Comparison of ENCODE assay signal across 34 cellular contexts in the genomic region with DNA sequence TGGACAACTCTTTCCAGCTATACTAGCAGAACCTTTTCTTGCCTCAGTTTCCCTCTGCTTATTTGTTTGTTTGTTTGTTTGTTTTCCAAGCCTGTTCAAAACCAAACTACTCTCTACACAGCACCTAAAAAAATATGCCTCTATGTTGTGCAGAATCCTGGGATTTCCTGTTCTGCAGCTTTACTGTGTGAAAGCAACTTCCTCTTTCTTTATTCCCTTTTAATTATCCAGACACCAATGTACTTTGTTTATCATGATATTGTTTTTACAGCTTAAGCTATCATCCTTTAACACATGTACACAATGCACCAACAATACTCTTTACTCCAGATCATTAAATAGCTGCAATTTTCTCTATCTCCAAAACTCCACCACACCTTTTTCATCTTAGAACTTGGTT.
"Had no signal": no experiment of that assay in that cellular context is flagged by ENCODE, and none has a peak within 500 bp of the region (broad histone marks: within the 10 kb centered on the region; RNA-seq: fewer than 3 reads in every experiment).

No MANE protein-coding gene starts in this region.

- DNase-seq: activated CD4-positive, alpha-beta T cell treated with anti-CD3 and anti-CD28 coated beads for 36 hours; activated CD4-positive, alpha-beta T cell treated with anti-CD3 and anti-CD28 coated beads, Interleukin-2, amount 50 U/mL, for 4 hours; activated CD4-positive, CD25-positive, alpha-beta regulatory T cell; activated effector memory CD4-positive, alpha-beta T cell treated with anti-CD3 and anti-CD28 coated beads, Interleukin-2, amount 50 U/mL, for 16 hours; activated naive CD4-positive, alpha-beta T cell treated with anti-CD3 and anti-CD28 coated beads, Interleukin-2, amount 10 ng/mL, durations not matched to agents 7 days and 5 days; activated naive CD8-positive, alpha-beta T cell treated with anti-CD3 and anti-CD28 coated beads, Interleukin-2, amount 10 ng/mL, durations not matched to agents 7 days and 5 days; activated T-cell treated with anti-CD3 and anti-CD28 coated beads, Interleukin-2, amount 50 U/mL, for 1 hour; cerebellar nuclear complex; colonic mucosa; effector CD8-positive, alpha-beta T cell; erythroblast; gastrocnemius medialis; glutamatergic neuron; islet precursor cell; left cardiac atrium; mammary epithelial cell; naive B cell; nucleus accumbens; pancreas; retina; stimulated activated CD4-positive, alpha-beta T cell treated with anti-CD3 and anti-CD28 coated beads, Interleukin-12 subunit alpha, Interleukin-12 subunit beta, amount 100 ng/mL, for 4 hours; stimulated activated CD4-positive, alpha-beta T cell treated with anti-CD3 and anti-CD28 coated beads, Interleukin-4, amount 100 ng/mL, for 1 hour; T-helper 2 cell; trophoblast cell had no signal

- H3K27me3 Mint-ChIP-seq: activated naive CD4-positive, alpha-beta T cell treated with anti-CD3 and anti-CD28 coated beads, Interleukin-2, amount 10 ng/mL, durations not matched to agents 7 days and 5 days; activated naive CD8-positive, alpha-beta T cell treated with anti-CD3 and anti-CD28 coated beads, Interleukin-2, amount 10 ng/mL, durations not matched to agents 7 days and 5 days; naive B cell had no signal

- H3K9me3 Mint-ChIP-seq: activated naive CD4-positive, alpha-beta T cell treated with anti-CD3 and anti-CD28 coated beads, Interleukin-2, amount 10 ng/mL, durations not matched to agents 7 days and 5 days; activated naive CD8-positive, alpha-beta T cell treated with anti-CD3 and anti-CD28 coated beads, Interleukin-2, amount 10 ng/mL, durations not matched to agents 7 days and 5 days; activated T-helper 1 cell treated with anti-CD3 and anti-CD28 coated beads, Interleukin-12 subunit alpha, Interleukin-12 subunit beta, Interleukin-2, Interleukin-4 antibody, amounts not matched to agents 30 ng/mL and 10 ng/mL and 1 ng/mL, durations not matched to agents 14 hours and 24 hours and 36 hours; naive B cell; neural crest cell; stimulated activated naive CD8-positive, alpha-beta T cell treated with anti-CD3 and anti-CD28 coated beads, Interleukin-15, Interleukin-2, amounts not matched to agents 100 ng/mL and 50 ng/mL, for 24 hours had no signal

- H3K4me3 Mint-ChIP-seq: activated CD4-positive, alpha-beta T cell treated with anti-CD3 and anti-CD28 coated beads for 36 hours; activated naive CD4-positive, alpha-beta T cell treated with anti-CD3 and anti-CD28 coated beads, Interleukin-2, amount 10 ng/mL, durations not matched to agents 7 days and 5 days; activated naive CD8-positive, alpha-beta T cell treated with anti-CD3 and anti-CD28 coated beads, Interleukin-2, amount 10 ng/mL, durations not matched to agents 7 days and 5 days; activated T-helper 1 cell treated with anti-CD3 and anti-CD28 coated beads, Interleukin-12 subunit alpha, Interleukin-12 subunit beta, Interleukin-2, Interleukin-4 antibody, amounts not matched to agents 30 ng/mL and 10 ng/mL and 1 ng/mL, durations not matched to agents 14 hours and 24 hours and 36 hours; brain; naive B cell; neural crest cell; stimulated activated naive CD8-positive, alpha-beta T cell treated with anti-CD3 and anti-CD28 coated beads, Interleukin-15, Interleukin-2, amounts not matched to agents 100 ng/mL and 50 ng/mL, for 24 hours had no signal

- H3K4me1 Mint-ChIP-seq: activated naive CD8-positive, alpha-beta T cell treated with anti-CD3 and anti-CD28 coated beads, Interleukin-2, amount 10 ng/mL, durations not matched to agents 7 days and 5 days; neural crest cell had no signal

- H3K27ac Mint-ChIP-seq: activated CD4-positive, alpha-beta T cell treated with anti-CD3 and anti-CD28 coated beads for 36 hours; activated naive CD4-positive, alpha-beta T cell treated with anti-CD3 and anti-CD28 coated beads, Interleukin-2, amount 10 ng/mL, durations not matched to agents 7 days and 5 days; activated naive CD8-positive, alpha-beta T cell treated with anti-CD3 and anti-CD28 coated beads, Interleukin-2, amount 10 ng/mL, durations not matched to agents 7 days and 5 days; activated T-helper 1 cell treated with anti-CD3 and anti-CD28 coated beads, Interleukin-12 subunit alpha, Interleukin-12 subunit beta, Interleukin-2, Interleukin-4 antibody, amounts not matched to agents 30 ng/mL and 10 ng/mL and 1 ng/mL, durations not matched to agents 14 hours and 24 hours and 36 hours; brain; naive B cell; stimulated activated naive CD8-positive, alpha-beta T cell treated with anti-CD3 and anti-CD28 coated beads, Interleukin-15, Interleukin-2, amounts not matched to agents 100 ng/mL and 50 ng/mL, for 24 hours had no signal

- ATAC-seq: activated CD4-positive, alpha-beta T cell treated with anti-CD3 and anti-CD28 coated beads for 36 hours; gastrocnemius medialis; left cardiac atrium; pancreas; sciatic nerve had no signal

- H3K4me3 ChIP-seq: ascending aorta, cardiac muscle cell, colonic mucosa, gastrocnemius medialis, pancreas, prostate gland, skin epidermis, thoracic aorta had no signal

- H3K36me3 Mint-ChIP-seq: activated naive CD4-positive, alpha-beta T cell treated with anti-CD3 and anti-CD28 coated beads, Interleukin-2, amount 10 ng/mL, durations not matched to agents 7 days and 5 days; activated naive CD8-positive, alpha-beta T cell treated with anti-CD3 and anti-CD28 coated beads, Interleukin-2, amount 10 ng/mL, durations not matched to agents 7 days and 5 days; brain; naive B cell had no signal
